Comparison of ENCODE assay signal across 10 cellular contexts in the genomic region with DNA sequence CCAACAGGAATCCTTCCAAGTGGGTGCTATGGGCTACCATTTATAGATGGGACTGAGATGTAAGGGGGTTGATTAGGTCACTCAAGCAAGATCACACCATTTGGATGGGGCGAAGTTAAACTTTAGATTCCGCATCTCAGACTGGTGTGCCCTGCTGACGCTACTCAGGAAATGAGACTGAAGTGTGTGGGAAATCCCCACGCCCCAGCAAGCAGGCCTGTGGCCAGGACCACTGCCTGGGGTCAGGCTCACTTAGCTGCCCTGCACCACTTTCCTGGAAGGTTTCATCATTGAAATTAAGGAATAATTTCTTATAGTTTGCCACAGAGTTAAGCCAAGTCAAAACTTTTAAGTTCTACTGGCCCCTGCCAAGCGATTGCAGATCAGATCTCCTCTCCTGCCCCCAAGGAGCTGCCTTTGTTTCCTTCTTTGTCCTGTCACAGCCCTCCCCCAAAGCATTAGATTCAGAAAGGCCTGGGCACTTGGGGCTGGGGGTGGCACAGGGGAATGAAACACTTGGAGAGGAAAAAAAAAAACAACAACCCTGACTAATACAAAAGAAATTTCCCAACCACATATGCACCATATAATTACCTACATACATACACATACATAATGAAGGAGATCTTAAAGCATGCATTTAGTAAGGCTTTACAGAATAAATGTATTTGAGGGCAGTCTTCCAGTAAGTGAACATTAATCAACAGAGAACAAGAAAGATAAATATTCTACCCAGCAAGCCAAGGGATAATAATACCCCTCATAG.
DNase-seq lines count a peak whose midpoint lies in the region; ATAC-seq, FAIRE-seq and TF ChIP-seq lines count a peak whose summit lies in the region.
"Had no signal": no experiment of that assay in that cellular context is flagged by ENCODE, and none has a peak within 500 bp of the region (broad histone marks: within the 10 kb centered on the region; RNA-seq: fewer than 3 reads in every experiment).

No MANE protein-coding gene starts in this region.

- H3K27me3 ChIP-seq in thoracic aorta (replicated peaks; ENCODE audit: insufficient read depth) (no peaks in the 10 kb centered on the region), small intestine (ENCODE audit: control insufficient read depth in 2 of 2, insufficient read depth in 2 of 2, low read length in 2 of 2) (no peaks in the 10 kb centered on the region), mesendoderm (ENCODE audit: insufficient read depth, low read length, poor library complexity) (no peaks in the 10 kb centered on the region)

- no peak for TF ChIP-seq CTCF in thoracic aorta (IDR thresholded peaks at IDR 0.05)

- H3K36me3 ChIP-seq in thoracic aorta (no peaks in the 10 kb centered on the region), small intestine (ENCODE audit: control insufficient read depth in 2 of 2, insufficient read depth in 2 of 2, low read length in 2 of 2) (no peaks in the 10 kb centered on the region), mesendoderm (ENCODE audit: control insufficient read depth, insufficient read depth, low read length) (no peaks in the 10 kb centered on the region)

- peaks cover 12 to 16% (median 12%) of the 10 kb centered on the region in 3 donors for H3K4me1 Mint-ChIP-seq in naive B cell

- no peak for TF ChIP-seq POLR2A in GM12892 (IDR thresholded peaks at IDR 0.05; ENCODE audit: low read depth, low read length)

- H3K79me2 ChIP-seq in mesendoderm (ENCODE audit: control insufficient read depth, insufficient read depth, low read length) = no peaks in the 10 kb centered on the region

- H3K23ac ChIP-seq in mesendoderm (ENCODE audit: low read length) = no peak overlapping the region

- H3K18ac ChIP-seq in mesendoderm (ENCODE audit: low read length) = no peak overlapping the region

- peak; percentile 88 for ATAC-seq in HG02610 (IDR thresholded peaks at IDR 0.05; ENCODE audit: unreplicated experiment)
- ATAC-seq in activated naive CD4-positive, alpha-beta T cell treated with anti-CD3 and anti-CD28 coated beads, Interleukin-2, amount 50 U/mL, for 72 hours = peak; percentile 84 to 99
- peak; percentile 94 to 98 for ATAC-seq in naive B cell (ENCODE audit: low read depth in 2 of 2)
- ATAC-seq in thoracic aorta (ENCODE audit: insufficient number of reproducible peaks, low FRiP score, low read depth) = no peak

- peak; percentile 78 for FAIRE-seq in GM12892 (lab: Jason Lieb, UNC)
- FAIRE-seq in small intestine (lab: Jason Lieb, UNC) = no peak

- no peak overlapping the region for H2BK5ac ChIP-seq in mesendoderm (ENCODE audit: low read length)

- no peaks in the 10 kb centered on the region for H3K36me3 Mint-ChIP-seq in activated naive CD4-positive, alpha-beta T cell treated with anti-CD3 and anti-CD28 coated beads, Interleukin-2, amount 50 U/mL, for 72 hours
- H3K36me3 Mint-ChIP-seq in naive B cell = peaks cover 0 to under 1% of the 10 kb centered on the region in 2 donors

- H2BK15ac ChIP-seq in mesendoderm (replicated peaks; ENCODE audit: low read depth) = no peak overlapping the region

- no peak overlapping the region for H2BK120ac ChIP-seq in mesendoderm (ENCODE audit: low read depth, low read length)

- no peaks in the 10 kb centered on the region for H3K79me1 ChIP-seq in mesendoderm (ENCODE audit: low read length)

- H3K4ac ChIP-seq in mesendoderm (ENCODE audit: low read depth, low read length) = no peak overlapping the region

- peak overlapping the region in 1 of 8 donors; percentile 55 for H3K4me3 Mint-ChIP-seq in naive B cell

- no peak overlapping the region for H3K4me2 ChIP-seq in mesendoderm (ENCODE audit: low read length)

- H4K8ac ChIP-seq in mesendoderm (ENCODE audit: low read depth, low read length) = no peak overlapping the region

- H3K9me3 ChIP-seq in thoracic aorta (no peaks in the 10 kb centered on the region), small intestine (ENCODE audit: control insufficient read depth, low read depth) (no peaks in the 10 kb centered on the region)

- DNase-seq in GM12892 (ENCODE audit: insufficient read length) (peak; percentile 65), RPMI7951 (ENCODE audit: low read depth) (peak; percentile 90), naive B cell (peak; percentile 8), thoracic aorta (ENCODE audit: low spot score) (no peak), small intestine (no peak), mesendoderm (no peak)
- DNase-seq in activated naive CD4-positive, alpha-beta T cell treated with anti-CD3 and anti-CD28 coated beads, Interleukin-2, amount 50 U/mL, for 72 hours (ENCODE audit: low spot score in 2 of 2) = peak; percentile 53 to 69

- H2AK5ac ChIP-seq in mesendoderm (ENCODE audit: low read length) = no peak overlapping the region

- no peaks in the 10 kb centered on the region for H3K9me3 Mint-ChIP-seq in activated naive CD4-positive, alpha-beta T cell treated with anti-CD3 and anti-CD28 coated beads, Interleukin-2, amount 50 U/mL, for 72 hours
- H3K9me3 Mint-ChIP-seq in naive B cell = no peaks in the 10 kb centered on the region

- 54 to 76% (median 55%) methylated on average over 5 of the region's 5 CpGs for WGBS in small intestine, 3 donors
- no CpG with 5 or more reads among the region's 5 CpGs for whole genome bisulfite sequencing in mesendoderm (ENCODE audit: extremely low coverage, insufficient coverage, low lambda C conversion rate)

- peaks cover 0 to 3% (median 0%) of the 10 kb centered on the region in 3 donors for H3K27me3 Mint-ChIP-seq in naive B cell

- no peak overlapping the region for H3K56ac ChIP-seq in mesendoderm (ENCODE audit: low read length)

- H3K27ac ChIP-seq in thoracic aorta (peak overlapping the region; percentile 32 to 36), small intestine (ENCODE audit: low read depth in 1 of 2, low read length in 1 of 2) (peak overlapping the region in 1 of 2 donors; percentile 0), mesendoderm (ENCODE audit: low read depth, low read length) (no peak overlapping the region)
- H3K27ac ChIP-seq: HL-60 had no signal

- H3K4me1 ChIP-seq in thoracic aorta (ENCODE audit: control insufficient read depth in 1 of 2, low read depth in 2 of 2) = peaks cover 17 to 51% of the 10 kb centered on the region in 2 donors
- H3K4me1 ChIP-seq in small intestine (ENCODE audit: control insufficient read depth in 2 of 2, insufficient read depth in 1 of 2, low read depth in 1 of 2, low read length in 1 of 2) = no peaks in the 10 kb centered on the region
- peaks cover 2% of the 10 kb centered on the region for H3K4me1 ChIP-seq in mesendoderm (ENCODE audit: control insufficient read depth, low read depth, low read length)

- no peak overlapping the region for H3K9ac ChIP-seq in mesendoderm (ENCODE audit: low read length)

- no peak overlapping the region for H4K5ac ChIP-seq in mesendoderm (ENCODE audit: low read length)

- no peak overlapping the region for H3K4me3 ChIP-seq in thoracic aorta
- no peak overlapping the region for H3K4me3 ChIP-seq in small intestine (ENCODE audit: low read depth in 1 of 2, low read length in 2 of 2)
- H3K4me3 ChIP-seq in mesendoderm (ENCODE audit: low read length) = no peak overlapping the region
- H3K4me3 ChIP-seq: lung had no signal

- peak overlapping the region; percentile 77 to 92 for H3K27ac Mint-ChIP-seq in activated naive CD4-positive, alpha-beta T cell treated with anti-CD3 and anti-CD28 coated beads, Interleukin-2, amount 50 U/mL, for 72 hours
- peak overlapping the region; percentile 13 to 84 (median 63) for H3K27ac Mint-ChIP-seq in naive B cell

Comparison
In these comparisons a context has a peak if more than half of its experiments do, and no peak if none do; other contexts are left out.
1. DNase-seq: peak in GM12892 (single experiment), RPMI7951 (single experiment), activated naive CD4-positive, alpha-beta T cell treated with anti-CD3 and anti-CD28 coated beads, Interleukin-2, amount 50 U/mL, for 72 hours (2 of 2) and naive B cell (single experiment); none in thoracic aorta (single experiment), small intestine (single experiment) and mesendoderm (single experiment).